8 cellular contexts compared by ENCODE assay signal in genomic region chr10:91907914-91908357, GRCh38. TPM values are rescaled to one million over a fixed set of nuclear protein-coding genes. Genes with fewer than 3 reads are reported as not detected.
DNase-seq lines count a peak whose midpoint lies in the region; ATAC-seq, FAIRE-seq and TF ChIP-seq lines count a peak whose summit lies in the region.

No MANE protein-coding gene starts in this region.

- CTCF ChIA-PET in GM12878 (lab: Yijun Ruan, JAX), result interaction anchor here (0.7 to 2.4 kb wide), 7 partner anchors 10 to 149 kb away, joined by 3 to 11 read pairs (median 5); partner anchors contain the start of gene BTAF1

- no peaks in the 10 kb centered on the region for H3K27me3 ChIP-seq in DND-41 (ENCODE audit: insufficient read depth, low read length, poor library complexity)
- H3K27me3 ChIP-seq in GM12878 (replicated peaks in 1 of 2; ENCODE audit: control insufficient read depth in 2 of 2, insufficient read depth in 2 of 2, low read length in 1 of 2), result no peaks in the 10 kb centered on the region; a peak in 1 of 4 replicates
- no peaks in the 10 kb centered on the region for H3K27me3 ChIP-seq in suprapubic skin

- intact Hi-C loops in GM12878 (cut with micrococcal nuclease; ENCODE audit: unreplicated experiment), result loop anchor here (2.0 to 5.0 kb wide), 2 partner anchors 51 to 411 kb away; no protein-coding TSS in a partner anchor
- intact Hi-C loops in kidney (cut with DNase I), result no loop called here

- SMC1A ChIA-PET in GM12878 (lab: Charles Lee; ENCODE audit: uncharacterized antibody, unreplicated experiment), result interaction anchor here (1.0 to 2.6 kb wide), 5 partner anchors 13 to 149 kb away, joined by 3 to 10 read pairs (median 3); partner anchors contain the start of gene BTAF1

- H3K36me3 ChIP-seq in DND-41 (ENCODE audit: insufficient read depth, low read length) (peaks cover 10% of the 10 kb centered on the region; the same call in 1 of the 2 replicates), GM12878 (ENCODE audit: control insufficient read depth in 2 of 2, insufficient read depth in 2 of 2, low read length in 1 of 2) (no peaks in the 10 kb centered on the region), kidney (ENCODE audit: control insufficient read depth in 1 of 2, insufficient read depth in 2 of 2, low read length in 2 of 2) (no peaks in the 10 kb centered on the region), suprapubic skin (no peaks in the 10 kb centered on the region)

- H4K20me1 ChIP-seq in DND-41 (ENCODE audit: insufficient read depth, low read length) (no peaks in the 10 kb centered on the region), GM12878 (ENCODE audit: control insufficient read depth, insufficient read depth) (no peaks in the 10 kb centered on the region)

- no peak for TF ChIP-seq RAD21 in GM12878 (IDR thresholded peaks at IDR 0.05; ENCODE audit: insufficient read depth, low read depth, low read length)

- ATAC-seq in DND-41 (ENCODE audit: insufficient read depth, low read depth) (no peak), GM12878 (no peak), HG03025 (IDR thresholded peaks at IDR 0.05; ENCODE audit: low FRiP score, unreplicated experiment) (no peak)

- peak overlapping the region; percentile 94 for H3K4me2 ChIP-seq in DND-41 (ENCODE audit: insufficient read depth, low read length)
- peak overlapping the region; percentile 96 for H3K4me2 ChIP-seq in GM12878 (ENCODE audit: control insufficient read depth, insufficient read depth)

- RAD21 ChIA-PET in GM12878 (lab: Charles Lee; ENCODE audit: unreplicated experiment), result interaction anchor here (0.6 to 1.6 kb wide), 4 partner anchors 16 to 1821 kb away, joined by 3 to 5 read pairs (median 4); partner anchors contain the start of gene BTAF1

- WGBS in GM12878 (ENCODE audit: insufficient coverage, insufficient replicate concordance, low lambda C conversion rate, missing lambda C conversion rate), result 2% methylated on average over 20 of the region's 20 CpGs
- 5% methylated on average over 15 of the region's 20 CpGs for WGBS in suprapubic skin

- H2AFZ ChIP-seq in DND-41 (ENCODE audit: low read depth, low read length) (peak overlapping the region; percentile 96), GM12878 (ENCODE audit: control insufficient read depth, low read depth, low read length) (peak overlapping the region; percentile 93)

- POLR2A ChIA-PET in GM12878 (lab: Charles Lee), result interaction anchor here (1.3 to 2.8 kb wide), 2 partner anchors 14 to 16 kb away, joined by 3 to 9 read pairs; partner anchors contain the start of gene BTAF1

- H3K9me3 ChIP-seq in DND-41 (ENCODE audit: insufficient read depth, low read length, severe bottlenecking) (no peaks in the 10 kb centered on the region), GM12878 (replicated peaks; ENCODE audit: control insufficient read depth, insufficient read depth, low read length) (no peaks in the 10 kb centered on the region), kidney (ENCODE audit: control insufficient read depth in 1 of 2, low read length in 2 of 2) (no peaks in the 10 kb centered on the region), suprapubic skin (no peaks in the 10 kb centered on the region)

- TF ChIP-seq CTCF in DND-41 (IDR thresholded peaks at IDR 0.05; ENCODE audit: borderline replicate concordance, extremely low read depth, low read length, poor library complexity, severe bottlenecking) (no peak), GM12878 (IDR thresholded peaks at IDR 0.05 in 2 of 3, conservative IDR thresholded peaks at IDR 0.05 in 1 of 3; ENCODE audit: control insufficient read depth in 2 of 3, extremely low read depth in 1 of 3, insufficient read depth in 1 of 3, low read depth in 3 of 3, low read length in 3 of 3) (no peak), kidney (IDR thresholded peaks at IDR 0.05; ENCODE audit: borderline replicate concordance, extremely low read depth, insufficient read depth) (no peak), suprapubic skin (IDR thresholded peaks at IDR 0.05) (no peak)

- in situ Hi-C loops in GM12878 (cut with MboI), result loop anchor here (5.0 to 25.0 kb wide), 3 partner anchors 151 to 1021 kb away; no protein-coding TSS in a partner anchor

- H3K4me1 ChIP-seq in DND-41 (ENCODE audit: insufficient read depth, low read length) (peaks cover 32% of the 10 kb centered on the region), GM12878 (ENCODE audit: control insufficient read depth, insufficient read depth, low read length) (no peaks in the 10 kb centered on the region; the same call in 1 of the 2 replicates), kidney (ENCODE audit: control insufficient read depth in 1 of 2, insufficient read depth in 1 of 2, low read depth in 1 of 2, low read length in 2 of 2) (no peaks in the 10 kb centered on the region), suprapubic skin (peaks cover 26% of the 10 kb centered on the region)

- FAIRE-seq in GM12878 (lab: Jason Lieb, UNC) (no peak), kidney (lab: Jason Lieb, UNC) (no peak)

- TF ChIP-seq EP300 in GM12878 (IDR thresholded peaks at IDR 0.05; ENCODE audit: borderline replicate concordance in 1 of 2, control insufficient read depth in 1 of 2, low read depth in 2 of 2, low read length in 2 of 2) (no peak), suprapubic skin (IDR thresholded peaks at IDR 0.05) (no peak)

- H3K27ac ChIP-seq in DND-41 (ENCODE audit: low read length), result peak overlapping the region; percentile 70
- no peak overlapping the region for H3K27ac ChIP-seq in GM12878 (ENCODE audit: control insufficient read depth, insufficient read depth)
- peak overlapping the region; percentile 34 to 37 for H3K27ac ChIP-seq in kidney (ENCODE audit: low read depth in 2 of 2, low read length in 2 of 2)
- peak overlapping the region; percentile 70 for H3K27ac ChIP-seq in suprapubic skin

- DNase-seq in DND-41, result no peak
- peak; percentile 26 for DNase-seq in HT-29 (ENCODE audit: low spot score)
- DNase-seq in GM12878 (ENCODE audit: low read depth, low spot score), result no peak
- DNase-seq in kidney, result peak; percentile 77
- no peak for DNase-seq in suprapubic skin (ENCODE audit: low spot score in 2 of 2)
- DNase-seq in DMS153 treated with DMSO at 0.1 percent for 48 hours (lab: John Stamatoyannopoulos, UW; ENCODE audit: unreplicated experiment), result no peak
- no peak for DNase-seq in effector CD4-positive, alpha-beta T cell

- peak overlapping the region; percentile 83 for H3K9ac ChIP-seq in DND-41 (ENCODE audit: low read depth, low read length)
- peak overlapping the region; percentile 50; the same call in 1 of the 2 replicates for H3K9ac ChIP-seq in GM12878 (ENCODE audit: control insufficient read depth, insufficient read depth, low read length)
- peak overlapping the region; percentile 6 to 69 for H3K9ac ChIP-seq in kidney (ENCODE audit: low read length in 2 of 2)

- TF ChIP-seq POLR2A in GM12878 (IDR thresholded peaks at IDR 0.05; ENCODE audit: low read depth, low read length) (no peak), suprapubic skin (IDR thresholded peaks at IDR 0.05) (no peak)

- BruUV-seq in GM12878 (replicated peaks; lab: Mats Ljungman, UMichigan), result no TSS peak

- peaks cover 8% of the 10 kb centered on the region for H3K79me2 ChIP-seq in DND-41 (ENCODE audit: insufficient read depth, low read length)
- no peaks in the 10 kb centered on the region for H3K79me2 ChIP-seq in GM12878 (ENCODE audit: control insufficient read depth, insufficient read depth, low read length)

- H3K4me3 ChIP-seq in DND-41 (ENCODE audit: low read depth in 1 of 2, low read length in 2 of 2), result peak overlapping the region; percentile 64 to 67
- H3K4me3 ChIP-seq in GM12878, result peak overlapping the region; percentile 82
- peak overlapping the region; percentile 66 to 96 for H3K4me3 ChIP-seq in kidney (ENCODE audit: low read length in 2 of 2)
- H3K4me3 ChIP-seq in suprapubic skin, result peak overlapping the region; percentile 84

RNA-seq across cellular contexts. Expression of gene FGFBP3, which starts 1.4 kb away (rescaled TPM):
- total RNA-seq in HT-29 (2014; rRNA removed; shearing (Covaris generic)), result 0.92 and 0.94 TPM in 2 replicates
- total RNA-seq in GM12878 (2013; cell fraction: nucleolus; rRNA removed), result 1.7 and 2.8 TPM in 2 replicates
- total RNA-seq in GM12878 (2014; rRNA removed) (0.11 and 0.23 TPM in 2 replicates), GM12878 (2014; rRNA removed; fragmentation: Illumina TruSeq; extraction: Trizol) (0.18 and 0.41 TPM in 2 replicates), GM12878 (2021) (0.35 and 0.41 TPM in 2 replicates), kidney (2.7 TPM), suprapubic skin (1 to 10 TPM in 2 of 4 donors, under 1 TPM in 2; 0.23 to 1.0 (median 0.79) TPM)
- 0.33 TPM for polyA plus RNA-seq in GM12878 (2011; ENCODE audit: low read depth)
- polyA plus RNA-seq in GM12878 (2011; rRNA removed) (0.09 and 0.23 TPM in 2 replicates), GM12878 (2014; fragmentation: Illumina TruSeq; extraction: Trizol) (0.13 and 0.14 TPM in 2 replicates), GM12878 (2014; fragmentation: Nextera tagmentation; extraction: Ambion mirVana) (under 1 TPM; 0.08 to 0.16 TPM), GM12878 (2014; rRNA removed) (0.31 and 0.52 TPM in 2 replicates), GM12878 (2016; fragmentation: Nextera tagmentation; extraction: Ambion mirVana) (1 to 10 TPM in 1 of 2 experiments, under 1 TPM in 1; 0.56 to 1.0 TPM), kidney (ENCODE audit: insufficient read depth, low read depth, low replicate concordance) (1.3 TPM)
- 0.10 and 0.12 TPM in 2 replicates for polyA plus RNA-seq in GM12878 (2011; cell fraction: cytosol; rRNA removed)
- 0.24 and 0.39 TPM in 2 replicates for polyA plus RNA-seq in GM12878 (2011; cell fraction: nucleus; rRNA removed)
- 0.63 and 0.93 TPM in 2 replicates for polyA plus RNA-seq in GM12878 (2012)
- 0.15 and 0.26 TPM in 2 replicates for polyA minus RNA-seq in GM12878 (2011; rRNA and poly(A)+ RNA removed)
- polyA minus RNA-seq in GM12878 (2011; cell fraction: cytosol; rRNA and poly(A)+ RNA removed), result not detected in 2 replicates
- 0.24 and 0.57 TPM in 2 replicates for polyA minus RNA-seq in GM12878 (2011; cell fraction: nucleus; rRNA and poly(A)+ RNA removed)

RNA-seq across cellular contexts. Expression of gene BTAF1, which starts 15.6 kb away (rescaled TPM):
- 19.3 and 23.2 TPM in 2 replicates for total RNA-seq in HT-29 (2014; rRNA removed; shearing (Covaris generic))
- total RNA-seq in GM12878 (2013; cell fraction: nucleolus; rRNA removed), result 987 and 1,060 TPM in 2 replicates
- total RNA-seq in GM12878 (2014; rRNA removed), result 56.9 and 68.0 TPM in 2 replicates
- total RNA-seq in GM12878 (2014; rRNA removed; fragmentation: Illumina TruSeq; extraction: Trizol), result 63.3 and 66.0 TPM in 2 replicates
- 54.2 and 54.6 TPM in 2 replicates for total RNA-seq in GM12878 (2021)
- polyA plus RNA-seq in GM12878 (2011; ENCODE audit: low read depth), result 30.7 TPM
- 157 and 230 TPM in 2 replicates for polyA plus RNA-seq in GM12878 (2011; rRNA removed)
- polyA plus RNA-seq in GM12878 (2011; cell fraction: cytosol; rRNA removed), result 33.7 and 38.4 TPM in 2 replicates
- 370 and 587 TPM in 2 replicates for polyA plus RNA-seq in GM12878 (2011; cell fraction: nucleus; rRNA removed)
- polyA plus RNA-seq in GM12878 (2012), result 42.7 and 63.7 TPM in 2 replicates
- 56.9 and 76.0 TPM in 2 replicates for polyA plus RNA-seq in GM12878 (2014; fragmentation: Illumina TruSeq; extraction: Trizol)
- 10 to 100 TPM; 11.8 to 12.8 TPM for polyA plus RNA-seq in GM12878 (2014; fragmentation: Nextera tagmentation; extraction: Ambion mirVana)
- polyA plus RNA-seq in GM12878 (2014; rRNA removed), result 53.2 and 62.9 TPM in 2 replicates
- 10 to 100 TPM; 34.7 to 37.4 TPM for polyA plus RNA-seq in GM12878 (2016; fragmentation: Nextera tagmentation; extraction: Ambion mirVana)
- 102 and 152 TPM in 2 replicates for polyA minus RNA-seq in GM12878 (2011; rRNA and poly(A)+ RNA removed)
- 29.8 and 41.3 TPM in 2 replicates for polyA minus RNA-seq in GM12878 (2011; cell fraction: cytosol; rRNA and poly(A)+ RNA removed)
- polyA minus RNA-seq in GM12878 (2011; cell fraction: nucleus; rRNA and poly(A)+ RNA removed), result 139 and 166 TPM in 2 replicates
- total RNA-seq in kidney, result 35.1 TPM
- polyA plus RNA-seq in kidney (ENCODE audit: insufficient read depth, low read depth, low replicate concordance), result 4.3 TPM
- 100 to 1,000 TPM in 1 of 4 donors, 10 to 100 TPM in 3; 46.6 to 215 (median 61.0) TPM for total RNA-seq in suprapubic skin

Comparison
In these comparisons a context has a peak if more than half of its experiments do, and no peak if none do; other contexts are left out.
1. DNase-seq: peak in HT-29 (single experiment) and kidney (single experiment); none in DND-41 (single experiment), GM12878 (single experiment), suprapubic skin (0 of 2), DMS153 treated with DMSO at 0.1 percent for 48 hours (single experiment) and effector CD4-positive, alpha-beta T cell (single experiment).
2. Peak in every context shown above with its lines, with median percentiles within 50 percentile points of each other: H3K4me3 ChIP-seq and H3K9ac ChIP-seq.